In genomic region chr19:8250596-8250995, GRCh38 we compare ENCODE assay signal across 30 cellular contexts. TPM values are rescaled to one million over a fixed set of nuclear protein-coding genes. Genes with fewer than 3 reads are reported as not detected.
DNase-seq lines count a peak whose midpoint lies in the region; ATAC-seq and TF ChIP-seq lines count a peak whose summit lies in the region.
"Had no signal": no experiment of that assay in that cellular context is flagged by ENCODE, and none has a peak within 500 bp of the region (broad histone marks: within the 10 kb centered on the region; RNA-seq: fewer than 3 reads in every experiment).

No MANE protein-coding gene starts in this region.

- H3K4me1 Mint-ChIP-seq in chondrocyte (ENCODE audit: low read depth), result no peaks in the 10 kb centered on the region

- H3K4me1 ChIP-seq in left ventricle myocardium inferior, result peaks cover 25% of the 10 kb centered on the region
- no peaks in the 10 kb centered on the region for H3K4me1 ChIP-seq in right cardiac atrium (ENCODE audit: control insufficient read depth, insufficient read depth, low read length)
- H3K4me1 ChIP-seq in gastrocnemius medialis, result no peaks in the 10 kb centered on the region
- H3K4me1 ChIP-seq: BE2C, colonic mucosa, SJCRH30 had no signal

- 77% methylated on average over 7 of the region's 7 CpGs for WGBS in right cardiac atrium

- DNase-seq in left ventricle myocardium inferior (no peak), Right ventricle myocardium inferior (ENCODE audit: missing footprints) (no peak), right cardiac atrium (no peak), gastrocnemius medialis (no peak), chondrocyte (ENCODE audit: low spot score) (no peak), DMS153 treated with DMSO at 0.1 percent for 48 hours (lab: John Stamatoyannopoulos, UW; ENCODE audit: unreplicated experiment) (no peak)
- DNase-seq: activated CD8-positive, alpha-beta T cell treated with anti-CD3 and anti-CD28 coated beads, Interleukin-2, amount 10 ng/mL, durations not matched to agents 7 days and 5 days; activated effector memory CD4-positive, alpha-beta T cell treated with anti-CD3 and anti-CD28 coated beads, Interleukin-2, amount 50 U/mL, for 16 hours; activated naive CD8-positive, alpha-beta T cell treated with anti-CD3 and anti-CD28 coated beads, Interleukin-2, amount 10 ng/mL, durations not matched to agents 7 days and 5 days; activated T-cell treated with anti-CD3 and anti-CD28 coated beads for 4 hours; BE2C; colonic mucosa; DMS79 treated with DMSO at 0.1 percent for 48 hours; effector memory CD8-positive, alpha-beta T cell; mesenchymal stem cell; NCI-H1694; NCI-H2171 treated with DMSO at 0.1 percent for 48 hours; NCI-H524; PC-3; SJCRH30; stimulated activated CD4-positive, alpha-beta T cell treated with anti-CD3 and anti-CD28 coated beads, Interleukin-12 subunit alpha, Interleukin-12 subunit beta, amount 100 ng/mL, for 4 hours; stimulated activated CD4-positive, alpha-beta T cell treated with anti-CD3 and anti-CD28 coated beads, Interleukin-4, amount 100 ng/mL, for 4 hours; stimulated activated naive CD4-positive, alpha-beta T cell; T-cell had no signal

- no peak overlapping the region for H3K4me3 Mint-ChIP-seq in chondrocyte (ENCODE audit: unreplicated experiment)
- H3K4me3 Mint-ChIP-seq: activated CD8-positive, alpha-beta T cell treated with anti-CD3 and anti-CD28 coated beads, Interleukin-2, amount 10 ng/mL, durations not matched to agents 7 days and 5 days; activated naive CD8-positive, alpha-beta T cell treated with anti-CD3 and anti-CD28 coated beads, Interleukin-2, amount 10 ng/mL, durations not matched to agents 7 days and 5 days; effector memory CD8-positive, alpha-beta T cell; GM23338; T-cell had no signal

- no peaks in the 10 kb centered on the region for H3K27me3 Mint-ChIP-seq in chondrocyte (ENCODE audit: low read depth)
- H3K27me3 Mint-ChIP-seq: effector memory CD8-positive, alpha-beta T cell; T-cell had no signal

- intact Hi-C loops in left ventricle myocardium inferior (cut with micrococcal nuclease), result no loop called here
- intact Hi-C loops in Right ventricle myocardium inferior (cut with DNase I), result loop anchor here (2.0 to 5.0 kb wide), 3 partner anchors 42 to 278 kb away; partner anchors contain the start of gene CERS4
- intact Hi-C loops in right cardiac atrium (cut with DNase I), result loop anchor here (2.0 to 10.0 kb wide), 5 partner anchors 92 to 306 kb away; partner anchors contain the start of gene TIMM44 (in 3 of the 4)
- intact Hi-C loops in gastrocnemius medialis (cut with DNase I; ENCODE audit: low total_unique reads), result loop anchor here (5.0 kb wide), 1 partner anchor 398 kb away; no protein-coding TSS in a partner anchor

- no peak for TF ChIP-seq POLR2A in gastrocnemius medialis (IDR thresholded peaks at IDR 0.05)

- H3K27me3 ChIP-seq in left ventricle myocardium inferior (ENCODE audit: low read depth) (no peaks in the 10 kb centered on the region), right cardiac atrium (ENCODE audit: control insufficient read depth, insufficient read depth) (no peaks in the 10 kb centered on the region), gastrocnemius medialis (no peaks in the 10 kb centered on the region)
- H3K27me3 ChIP-seq: BE2C, colonic mucosa, SJCRH30, upper lobe of left lung had no signal

- ATAC-seq in Right ventricle myocardium inferior (no peak), right cardiac atrium (no peak), gastrocnemius medialis (no peak), HG02588 (IDR thresholded peaks at IDR 0.05; ENCODE audit: unreplicated experiment) (no peak), HG02571 (IDR thresholded peaks at IDR 0.05; ENCODE audit: unreplicated experiment) (no peak)
- ATAC-seq: activated CD8-positive, alpha-beta T cell treated with anti-CD3 and anti-CD28 coated beads, Interleukin-2, amount 10 ng/mL, durations not matched to agents 7 days and 5 days; effector memory CD8-positive, alpha-beta T cell; esophagus mucosa; GM23338; T-cell had no signal

- H3K36me3 ChIP-seq in left ventricle myocardium inferior (peaks cover 12% of the 10 kb centered on the region), gastrocnemius medialis (no peaks in the 10 kb centered on the region)
- H3K36me3 ChIP-seq: BE2C, colonic mucosa, SJCRH30 had no signal

- H3K27ac ChIP-seq in left ventricle myocardium inferior (replicated peaks), result peak overlapping the region; percentile 78
- H3K27ac ChIP-seq in right cardiac atrium (ENCODE audit: low read length), result peak overlapping the region; percentile 56
- H3K27ac ChIP-seq in gastrocnemius medialis, result peak overlapping the region; percentile 1 to 74 (median 53)
- H3K27ac ChIP-seq: colonic mucosa, KMS-11, SJCRH30 had no signal

- TF ChIP-seq CTCF in left ventricle myocardium inferior (IDR thresholded peaks at IDR 0.05; ENCODE audit: borderline replicate concordance) (no peak), gastrocnemius medialis (IDR thresholded peaks at IDR 0.05 in 4 of 5, conservative IDR thresholded peaks at IDR 0.05 in 1 of 5) (no peak), chondrocyte (IDR thresholded peaks at IDR 0.05) (no peak)

- no peaks in the 10 kb centered on the region for H3K9me3 ChIP-seq in left ventricle myocardium inferior (replicated peaks)
- H3K9me3 ChIP-seq in right cardiac atrium (ENCODE audit: control insufficient read depth, low read length), result no peaks in the 10 kb centered on the region
- H3K9me3 ChIP-seq in gastrocnemius medialis, result no peaks in the 10 kb centered on the region
- H3K9me3 ChIP-seq: BE2C, colonic mucosa, SJCRH30, upper lobe of left lung had no signal

- in situ Hi-C loops in gastrocnemius medialis (cut with MboI; ENCODE audit: low sequenced_read_pairs in 4 of 4), result loop anchor here (5.0 to 25.0 kb wide), 5 partner anchors 93 to 306 kb away; partner anchors contain the start of genes TIMM44 (in 3 of the 4) and ELAVL1 (in 2 of the 4)

- no peak overlapping the region for H3K27ac Mint-ChIP-seq in chondrocyte (ENCODE audit: unreplicated experiment)
- H3K27ac Mint-ChIP-seq: activated CD8-positive, alpha-beta T cell treated with anti-CD3 and anti-CD28 coated beads, Interleukin-2, amount 10 ng/mL, durations not matched to agents 7 days and 5 days; activated naive CD8-positive, alpha-beta T cell treated with anti-CD3 and anti-CD28 coated beads, Interleukin-2, amount 10 ng/mL, durations not matched to agents 7 days and 5 days; GM23338; T-cell had no signal

- H3K36me3 Mint-ChIP-seq in chondrocyte (ENCODE audit: low read depth), result peaks cover 2% of the 10 kb centered on the region

- H3K9me3 Mint-ChIP-seq in chondrocyte (ENCODE audit: low read depth), result peaks cover 4% of the 10 kb centered on the region
- H3K9me3 Mint-ChIP-seq: effector memory CD8-positive, alpha-beta T cell; T-cell had no signal

- H3K4me3 ChIP-seq in left ventricle myocardium inferior (no peak overlapping the region), right cardiac atrium (ENCODE audit: low read length) (no peak overlapping the region), gastrocnemius medialis (no peak overlapping the region)
- H3K4me3 ChIP-seq: colonic mucosa, GM23338, SJCRH30, upper lobe of left lung had no signal

RNA-seq across cellular contexts. Expression of gene CERS4, which starts 41.4 kb away (rescaled TPM):
- total RNA-seq in left ventricle myocardium inferior (16.5 TPM), Right ventricle myocardium inferior (21.4 TPM), right cardiac atrium (10 to 100 TPM; 16.1 to 20.9 (median 18.5) TPM), gastrocnemius medialis (1 to 10 TPM; 2.1 to 4.0 (median 2.7) TPM), chondrocyte (16.3 to 26.0 TPM (median 24.7 TPM) in 3 replicates)
- 10.2 TPM for polyA plus RNA-seq in right cardiac atrium

RNA-seq across cellular contexts. Expression of gene CD320, which starts 57.6 kb away (rescaled TPM):
- total RNA-seq in left ventricle myocardium inferior, result 31.8 TPM
- total RNA-seq in Right ventricle myocardium inferior, result 32.9 TPM
- total RNA-seq in right cardiac atrium, result 10 to 100 TPM; 28.9 to 37.4 (median 32.6) TPM
- polyA plus RNA-seq in right cardiac atrium, result 44.0 TPM
- 10 to 100 TPM; 49.8 to 85.3 (median 66.1) TPM for total RNA-seq in gastrocnemius medialis
- total RNA-seq in chondrocyte, result 39.3 to 44.0 TPM (median 41.7 TPM) in 3 replicates
